ENCODE assay signal across 23 cellular contexts in genomic region chrX:108435261-108435660, GRCh38. TPM values are rescaled to one million over a fixed set of nuclear protein-coding genes. Genes with fewer than 3 reads are reported as not detected.
"Had no signal": no experiment of that assay in that cellular context is flagged by ENCODE, and none has a peak within 500 bp of the region (broad histone marks: within the 10 kb centered on the region; RNA-seq: fewer than 3 reads in every experiment).

No MANE protein-coding gene starts in this region.

- DNase-seq: colonic mucosa; effector CD8-positive, alpha-beta T cell; erythroblast; head of caudate nucleus; kidney; mesendoderm; naive thymus-derived CD8-positive, alpha-beta T cell; nephron progenitor cell; occipital lobe; ovary; posterior cingulate gyrus; psoas muscle; right cardiac atrium; stimulated activated CD4-positive, alpha-beta T cell treated with anti-CD3 and anti-CD28 coated beads, Interleukin-15, amount 100 ng/mL, for 24 hours; stimulated activated CD4-positive, alpha-beta T cell treated with anti-CD3 and anti-CD28 coated beads, Interleukin-2, amount 100 ng/mL, for 48 hours; stimulated activated naive B cell treated with anti-CD40 and anti-IgM and Interleukin-4, amounts not matched to agents 10 μg/mL and 1 μg/mL and 100 μg/mL, for 72 hours had no signal

- H3K4me3 ChIP-seq: colonic mucosa, ovary, psoas muscle, skin epidermis, thoracic aorta, tibial nerve, vagina had no signal

- H3K4me3 Mint-ChIP-seq: dendritic cell treated with granulocyte-macrophage colony-stimulating factor and Interleukin-4, amounts not matched to agents 40 ng/mL and 50 ng/mL, for 4 days; naive thymus-derived CD8-positive, alpha-beta T cell; stimulated activated naive B cell treated with anti-CD40 and anti-IgM and Interleukin-4, amounts not matched to agents 10 μg/mL and 1 μg/mL and 100 μg/mL, for 72 hours; stimulated activated naive CD8-positive, alpha-beta T cell treated with anti-CD3 and anti-CD28 coated beads, Interleukin-15, Interleukin-2, amounts not matched to agents 100 ng/mL and 50 ng/mL, for 24 hours had no signal

- H3K27ac Mint-ChIP-seq: dendritic cell treated with granulocyte-macrophage colony-stimulating factor and Interleukin-4, amounts not matched to agents 40 ng/mL and 50 ng/mL, for 4 days; naive thymus-derived CD8-positive, alpha-beta T cell; nephron progenitor cell; stimulated activated naive B cell treated with anti-CD40 and anti-IgM and Interleukin-4, amounts not matched to agents 10 μg/mL and 1 μg/mL and 100 μg/mL, for 72 hours; stimulated activated naive CD8-positive, alpha-beta T cell treated with anti-CD3 and anti-CD28 coated beads, Interleukin-15, Interleukin-2, amounts not matched to agents 100 ng/mL and 50 ng/mL, for 24 hours had no signal

- H3K36me3 ChIP-seq: colonic mucosa, ovary, thoracic aorta, tibial nerve, vagina had no signal

- H3K9me3 Mint-ChIP-seq: dendritic cell treated with granulocyte-macrophage colony-stimulating factor and Interleukin-4, amounts not matched to agents 40 ng/mL and 50 ng/mL, for 4 days; nephron progenitor cell; stimulated activated naive B cell treated with anti-CD40 and anti-IgM and Interleukin-4, amounts not matched to agents 10 μg/mL and 1 μg/mL and 100 μg/mL, for 72 hours; stimulated activated naive CD8-positive, alpha-beta T cell treated with anti-CD3 and anti-CD28 coated beads, Interleukin-15, Interleukin-2, amounts not matched to agents 100 ng/mL and 50 ng/mL, for 24 hours had no signal

- FAIRE-seq: endothelial cell of umbilical vein, kidney had no signal

- H3K9me3 ChIP-seq: colonic mucosa, ovary, psoas muscle, thoracic aorta, tibial nerve, vagina had no signal

- H3K27me3 ChIP-seq: ovary, vagina had no signal

- H3K4me1 ChIP-seq: colonic mucosa, psoas muscle, tibial nerve, vagina had no signal

- H3K27ac ChIP-seq: colonic mucosa, ovary, psoas muscle, skin epidermis, thoracic aorta, tibial nerve, vagina had no signal

- H3K36me3 Mint-ChIP-seq: naive thymus-derived CD8-positive, alpha-beta T cell; stimulated activated naive B cell treated with anti-CD40 and anti-IgM and Interleukin-4, amounts not matched to agents 10 μg/mL and 1 μg/mL and 100 μg/mL, for 72 hours had no signal

RNA-seq across cellular contexts. Expression of gene COL4A6, which starts 3.0 kb away (rescaled TPM):
- total RNA-seq: naive thymus-derived CD8-positive, alpha-beta T cell had no signal
- polyA plus RNA-seq: naive thymus-derived CD8-positive, alpha-beta T cell had no signal

RNA-seq across cellular contexts. Expression of gene COL4A5, which starts 4.4 kb away (rescaled TPM):
- total RNA-seq: naive thymus-derived CD8-positive, alpha-beta T cell had no signal
- polyA plus RNA-seq: naive thymus-derived CD8-positive, alpha-beta T cell had no signal
